Comparison of ENCODE assay signal across 7 cellular contexts in genomic region chr22:45162531-45162930, GRCh38. TPM values are rescaled to one million over a fixed set of nuclear protein-coding genes. Genes with fewer than 3 reads are reported as not detected.
DNase-seq lines count a peak whose midpoint lies in the region; ATAC-seq and TF ChIP-seq lines count a peak whose summit lies in the region.

No MANE protein-coding gene starts in this region.

- H3K4me1 Mint-ChIP-seq in T-cell, result peaks cover 50 to 66% (median 50%) of the 10 kb centered on the region in 3 donors

- TF ChIP-seq CTCF in HEK293 (tag by site-specific recombination; IDR thresholded peaks at IDR 0.05), result no peak
- no peak for TF ChIP-seq CTCF in fibroblast of villous mesenchyme (IDR thresholded peaks at IDR 0.05; ENCODE audit: insufficient read depth, low read depth, low read length)
- no peak for TF ChIP-seq CTCF in smooth muscle cell (IDR thresholded peaks at IDR 0.05; ENCODE audit: borderline replicate concordance, insufficient read depth, poor library complexity, severe bottlenecking)

- intact Hi-C loops in aorta (cut with DNase I), result no loop called here

- H3K9me3 ChIP-seq in HEK293 (ENCODE audit: control insufficient read depth, insufficient read depth, low read depth, low read length) (no peaks in the 10 kb centered on the region), smooth muscle cell (replicated peaks; ENCODE audit: low read depth) (no peaks in the 10 kb centered on the region), aorta (ENCODE audit: control insufficient read depth, low read length) (no peaks in the 10 kb centered on the region)

- peak overlapping the region; percentile 89 for H2AFZ ChIP-seq in smooth muscle cell (ENCODE audit: low read depth)

- CTCF ChIA-PET in HEK293 (lab: Yijun Ruan, JAX) (no interaction called here), T-cell (lab: Charles Lee) (interaction anchor here (0.5 to 1.6 kb wide), 3 partner anchors 10 to 873 kb away, joined by 3 to 19 read pairs (median 4); no protein-coding TSS in a partner anchor)

- peaks cover 65% of the 10 kb centered on the region for H3K79me2 ChIP-seq in smooth muscle cell (ENCODE audit: low read depth)

- POLR2A ChIA-PET in HEK293 (lab: Yijun Ruan, JAX), result interaction anchor here (1.4 to 2.1 kb wide), 2 partner anchors 10 to 44 kb away, joined by 3 to 8 read pairs; no protein-coding TSS in a partner anchor
- POLR2A ChIA-PET in T-cell (lab: Charles Lee), result interaction anchor here in 1 of 2 donors (1.7 kb wide), 1 partner anchor 13 kb away, joined by 11 read pairs; no protein-coding TSS in a partner anchor

- H3K9ac ChIP-seq in smooth muscle cell (ENCODE audit: low read depth), result peak overlapping the region; percentile 83

- H3K4me1 ChIP-seq in HEK293 (ENCODE audit: control insufficient read depth, insufficient read depth, low read length) (peaks cover 32% of the 10 kb centered on the region), smooth muscle cell (ENCODE audit: low read depth) (peaks cover 36% of the 10 kb centered on the region), aorta (ENCODE audit: control insufficient read depth in 1 of 2, insufficient read depth in 2 of 2, low read length in 2 of 2) (peaks cover 0 to 2% of the 10 kb centered on the region in 2 donors)

- no peak for DNase-seq in T-cell
- peak; percentile 28 for DNase-seq in fibroblast of villous mesenchyme (ENCODE audit: low read depth)
- DNase-seq in smooth muscle cell (lab: John Stamatoyannopoulos, UW; ENCODE audit: unreplicated experiment), result no peak
- DNase-seq in NCI-H187 (lab: John Stamatoyannopoulos, UW), result no peak
- DNase-seq in aorta, result no peak
- DNase-seq in activated effector memory CD4-positive, alpha-beta T cell treated with Interleukin-2 at 50 U/mL for 16 hours, result no peak

- H4K20me1 ChIP-seq in smooth muscle cell (ENCODE audit: low read depth), result peaks cover 25% of the 10 kb centered on the region

- peaks cover 16% of the 10 kb centered on the region for H3K36me3 Mint-ChIP-seq in T-cell

- no peak for ATAC-seq in T-cell (replicated peaks in 1 of 4)
- no peak for ATAC-seq in aorta (ENCODE audit: low FRiP score)

- H3K27me3 ChIP-seq in smooth muscle cell (ENCODE audit: low read depth) (no peaks in the 10 kb centered on the region), aorta (ENCODE audit: control insufficient read depth in 1 of 2, insufficient read depth in 2 of 2, low read length in 1 of 2) (no peaks in the 10 kb centered on the region)

- 38% methylated on average over 19 of the region's 19 CpGs for WGBS in smooth muscle cell (ENCODE audit: low lambda C conversion rate)
- WGBS in aorta, 2 donors, result 82 to 86% methylated on average over 18 to 19 of the region's 19 CpGs

- peak overlapping the region; percentile 96 for H3K4me2 ChIP-seq in smooth muscle cell

- H3K4me3 ChIP-seq in HEK293 (ENCODE audit: low read depth, low read length), result peak overlapping the region; percentile 93
- peak overlapping the region; percentile 87 for H3K4me3 ChIP-seq in fibroblast of villous mesenchyme (ENCODE audit: low read depth, low read length)
- H3K4me3 ChIP-seq in smooth muscle cell, result peak overlapping the region; percentile 95
- no peak overlapping the region for H3K4me3 ChIP-seq in aorta (ENCODE audit: low read length in 2 of 2)

- H3K9me3 Mint-ChIP-seq in T-cell, result no peaks in the 10 kb centered on the region

- H3K27ac ChIP-seq in HEK293 (ENCODE audit: extremely low read depth, low read depth, low read length) (no peak overlapping the region; the same call in 1 of the 2 replicates), smooth muscle cell (ENCODE audit: low read depth) (peak overlapping the region; percentile 70), aorta (ENCODE audit: low read depth in 1 of 2, low read length in 2 of 2) (no peak overlapping the region)

- no peaks in the 10 kb centered on the region for H3K27me3 Mint-ChIP-seq in T-cell

- peak overlapping the region; percentile 93 to 97 (median 94) for H3K4me3 Mint-ChIP-seq in T-cell

- peaks cover 16% of the 10 kb centered on the region for H3F3A ChIP-seq in smooth muscle cell (ENCODE audit: low read depth)

- H3K36me3 ChIP-seq in HEK293 (ENCODE audit: control insufficient read depth in 2 of 2, insufficient read depth in 1 of 2, low read length in 2 of 2) (peaks cover 17 to 20% of the 10 kb centered on the region in 2 experiments), smooth muscle cell (ENCODE audit: low read depth) (no peaks in the 10 kb centered on the region), aorta (ENCODE audit: control insufficient read depth in 1 of 2, insufficient read depth in 2 of 2, low read length in 1 of 2) (peaks cover 1 to 3% of the 10 kb centered on the region in 2 donors)

- peak overlapping the region; percentile 52 to 66 for H3K27ac Mint-ChIP-seq in T-cell

TF ChIP-seq in HEK293, 187 proteins besides CTCF, POLR2A, EP300 and RAD21:
- no peak for TF ChIP-seq ZBTB44 (tag by site-specific recombination; IDR thresholded peaks at IDR 0.05)
- no peak for TF ChIP-seq ZNF768 (tag by site-specific recombination; IDR thresholded peaks at IDR 0.05)
- no peak for TF ChIP-seq ZNF341 (tag by site-specific recombination; IDR thresholded peaks at IDR 0.05; ENCODE audit: low read depth)
- TF ChIP-seq ZBTB48 (tag by site-specific recombination; IDR thresholded peaks at IDR 0.05), result no peak
- no peak for TF ChIP-seq ZSCAN4 (tag by site-specific recombination; IDR thresholded peaks at IDR 0.05)

RNA-seq across cellular contexts. Expression of gene NUP50, which starts 1.2 kb away (rescaled TPM):
- total RNA-seq in T-cell (100 to 1,000 TPM in 4 of 5 donors, 10 to 100 TPM in 1; 97.0 to 151 (median 126) TPM), fibroblast of villous mesenchyme (37.4 and 41.9 TPM in 2 replicates), smooth muscle cell (21.0 and 33.5 TPM in 2 replicates), aorta (10 to 100 TPM; 33.2 to 49.7 TPM)
- polyA plus RNA-seq in smooth muscle cell (16.8 and 18.6 TPM in 2 replicates), aorta (1 to 10 TPM; 5.6 to 5.9 TPM)

Comparison
In these comparisons a context has a peak if more than half of its experiments do, and no peak if none do; other contexts are left out.
1. H3K4me3 ChIP-seq: peak in HEK293 (single experiment), fibroblast of villous mesenchyme (single experiment) and smooth muscle cell (single experiment); none in aorta (0 of 2).